10 cellular contexts compared by ENCODE assay signal in genomic region chr5:7904170-7904569, GRCh38.
DNase-seq lines count a peak whose midpoint lies in the region; ATAC-seq lines count a peak whose summit lies in the region.
"Had no signal": no experiment of that assay in that cellular context is flagged by ENCODE, and none has a peak within 500 bp of the region (broad histone marks: within the 10 kb centered on the region; RNA-seq: fewer than 3 reads in every experiment).

No MANE protein-coding gene starts in this region.

- peak; percentile 52 for ATAC-seq in HG02759 (IDR thresholded peaks at IDR 0.05; ENCODE audit: unreplicated experiment)
- peak; percentile 76 for ATAC-seq in activated naive CD8-positive, alpha-beta T cell treated with anti-CD3 and anti-CD28 coated beads, Interleukin-2, amount 50 U/mL, for 24 hours
- ATAC-seq in HG03442 (IDR thresholded peaks at IDR 0.05; ENCODE audit: unreplicated experiment), result no peak
- ATAC-seq in HG03108 (IDR thresholded peaks at IDR 0.05; ENCODE audit: unreplicated experiment), result no peak
- ATAC-seq: upper lobe of right lung had no signal

- peak; percentile 41 for DNase-seq in CD1c-positive myeloid dendritic cell (ENCODE audit: extremely low spot score)
- DNase-seq in activated naive CD8-positive, alpha-beta T cell treated with anti-CD3 and anti-CD28 coated beads, Interleukin-2, amount 50 U/mL, for 24 hours, result no peak
- DNase-seq in iris pigment epithelial cell (ENCODE audit: low read depth), result peak; percentile 89
- DNase-seq in NCI-H2196 (lab: John Stamatoyannopoulos, UW; ENCODE audit: unreplicated experiment), result no peak
- DNase-seq in DMS153 (lab: John Stamatoyannopoulos, UW), result no peak
- DNase-seq: activated CD4-positive, CD25-positive, alpha-beta regulatory T cell; upper lobe of right lung had no signal

- no peak overlapping the region for H3K27ac Mint-ChIP-seq in activated naive CD8-positive, alpha-beta T cell treated with anti-CD3 and anti-CD28 coated beads, Interleukin-2, amount 50 U/mL, for 24 hours

- peaks cover 23% of the 10 kb centered on the region for H3K9me3 Mint-ChIP-seq in activated naive CD8-positive, alpha-beta T cell treated with anti-CD3 and anti-CD28 coated beads, Interleukin-2, amount 50 U/mL, for 24 hours

- H3K36me3 Mint-ChIP-seq in activated naive CD8-positive, alpha-beta T cell treated with anti-CD3 and anti-CD28 coated beads, Interleukin-2, amount 50 U/mL, for 24 hours (ENCODE audit: low read depth), result peaks cover 81% of the 10 kb centered on the region

- H3K27me3 Mint-ChIP-seq in activated naive CD8-positive, alpha-beta T cell treated with anti-CD3 and anti-CD28 coated beads, Interleukin-2, amount 50 U/mL, for 24 hours, result no peaks in the 10 kb centered on the region

- no peak overlapping the region for H3K4me3 Mint-ChIP-seq in activated naive CD8-positive, alpha-beta T cell treated with anti-CD3 and anti-CD28 coated beads, Interleukin-2, amount 50 U/mL, for 24 hours

- peaks cover 22% of the 10 kb centered on the region for H3K4me1 Mint-ChIP-seq in activated naive CD8-positive, alpha-beta T cell treated with anti-CD3 and anti-CD28 coated beads, Interleukin-2, amount 50 U/mL, for 24 hours

Comparison
In these comparisons a context has a peak if more than half of its experiments do, and no peak if none do; other contexts are left out.
1. DNase-seq: peak in CD1c-positive myeloid dendritic cell (single experiment) and iris pigment epithelial cell (single experiment); none in activated naive CD8-positive, alpha-beta T cell treated with anti-CD3 and anti-CD28 coated beads, Interleukin-2, amount 50 U/mL, for 24 hours (single experiment), NCI-H2196 (single experiment) and DMS153 (single experiment).
2. ATAC-seq: peak in HG02759 (single experiment) and activated naive CD8-positive, alpha-beta T cell treated with anti-CD3 and anti-CD28 coated beads, Interleukin-2, amount 50 U/mL, for 24 hours (single experiment); none in HG03442 (single experiment) and HG03108 (single experiment).